Comparison of ENCODE assay signal across 13 cellular contexts in genomic region chr7:147937428-147937827, GRCh38.
"Had no signal": no experiment of that assay in that cellular context is flagged by ENCODE, and none has a peak within 500 bp of the region (broad histone marks: within the 10 kb centered on the region; RNA-seq: fewer than 3 reads in every experiment).

No MANE protein-coding gene starts in this region.

- H3K4me1 ChIP-seq: ascending aorta, colonic mucosa, foreskin keratinocyte, right lobe of liver, spleen, transverse colon had no signal

- ATAC-seq: activated CD4-positive, CD25-positive, alpha-beta regulatory T cell treated with anti-CD3 and anti-CD28 coated beads, Interleukin-2, amount 50 U/mL, for 24 hours; activated T-cell treated with anti-CD3 and anti-CD28 coated beads, Interleukin-2, amount 50 U/mL, for 4 hours; foreskin keratinocyte; natural killer cell; right lobe of liver; stimulated activated memory B cell treated with anti-CD40 and anti-IgM and Interleukin-4, amounts not matched to agents 10 μg/mL and 1 μg/mL and 100 μg/mL, for 72 hours had no signal

- H3K36me3 ChIP-seq: ascending aorta, colonic mucosa, right lobe of liver, spleen, transverse colon had no signal

- H3K4me3 ChIP-seq: ascending aorta, colonic mucosa, right lobe of liver, spleen, transverse colon had no signal

- DNase-seq: activated CD4-positive, alpha-beta memory T cell treated with anti-CD3 and anti-CD28 coated beads for 36 hours; activated T-cell treated with anti-CD3 and anti-CD28 coated beads, Interleukin-2, amount 50 U/mL, for 4 hours; colonic mucosa; foreskin keratinocyte; natural killer cell; right lobe of liver; spleen; stimulated activated CD4-positive, alpha-beta T cell treated with anti-CD3 and anti-CD28 coated beads, Interleukin-1b, Interleukin-23, amount 100 ng/mL, for 48 hours; transverse colon had no signal

- H3K9me3 ChIP-seq: ascending aorta, colonic mucosa, right lobe of liver, spleen, transverse colon had no signal

- FAIRE-seq: endothelial cell of umbilical vein had no signal

- H3K27me3 ChIP-seq: ascending aorta, colonic mucosa, foreskin keratinocyte, right lobe of liver, spleen, transverse colon had no signal

- H3K27ac ChIP-seq: ascending aorta, colonic mucosa, foreskin keratinocyte, right lobe of liver, spleen, transverse colon had no signal
